8 cellular contexts compared by ENCODE assay signal in genomic region chr3:13282986-13283876, GRCh38.
DNase-seq lines count a peak whose midpoint lies in the region; ATAC-seq and TF ChIP-seq lines count a peak whose summit lies in the region.

No MANE protein-coding gene starts in this region.

- no peak overlapping the region for H3K4me3 ChIP-seq in mucosa of descending colon

- H3K9me3 ChIP-seq in mucosa of descending colon, result no peaks in the 10 kb centered on the region

- no peaks in the 10 kb centered on the region for H3K36me3 ChIP-seq in mucosa of descending colon (ENCODE audit: low read depth)

- intact Hi-C loops in mucosa of descending colon (cut with DNase I, micrococcal nuclease), result no loop called here

- H3K4me1 Mint-ChIP-seq in T-cell (peaks cover 7 to 14% (median 8%) of the 10 kb centered on the region in 3 donors), progenitor cell of endocrine pancreas (ENCODE audit: low read depth) (peaks cover 2% of the 10 kb centered on the region)

- POLR2A ChIA-PET in T-cell (lab: Charles Lee), result interaction anchor here in 1 of 2 donors (0.7 kb wide), 1 partner anchor 74 kb away, joined by 10 read pairs; no protein-coding TSS in a partner anchor

- H3K4me1 ChIP-seq in foreskin keratinocyte (no peaks in the 10 kb centered on the region), mucosa of descending colon (ENCODE audit: low read depth) (no peaks in the 10 kb centered on the region)

- H3K9me3 Mint-ChIP-seq in T-cell, result peaks cover 19 to 24% (median 22%) of the 10 kb centered on the region in 3 donors
- H3K9me3 Mint-ChIP-seq in progenitor cell of endocrine pancreas (ENCODE audit: low read depth), result peaks cover 12% of the 10 kb centered on the region

- no peak overlapping the region for H3K27ac ChIP-seq in foreskin keratinocyte

- H3K27me3 Mint-ChIP-seq in T-cell (peaks cover 51 to 66% of the 10 kb centered on the region in 2 donors), progenitor cell of endocrine pancreas (peaks cover 55% of the 10 kb centered on the region)

- CTCF ChIA-PET in T-cell (lab: Charles Lee), result no interaction called here

- peak; percentile 59 to 65 (median 63) for ATAC-seq in T-cell (replicated peaks in 1 of 4)
- ATAC-seq in foreskin keratinocyte, result peak; percentile 25
- ATAC-seq in mucosa of descending colon, result no peak

- H3K4me3 Mint-ChIP-seq in T-cell, result peak overlapping the region; percentile 62 to 74 (median 71)
- peak overlapping the region; percentile 68 for H3K4me3 Mint-ChIP-seq in progenitor cell of endocrine pancreas (ENCODE audit: low read depth)

- TF ChIP-seq CTCF in foreskin keratinocyte (conservative IDR thresholded peaks at IDR 0.05) (peak; percentile 44), progenitor cell of endocrine pancreas (IDR thresholded peaks at IDR 0.05; ENCODE audit: unreplicated experiment) (peak; percentile 34), mucosa of descending colon (IDR thresholded peaks at IDR 0.05) (no peak)

- H3K27ac Mint-ChIP-seq in T-cell (no peak overlapping the region), progenitor cell of endocrine pancreas (no peak overlapping the region)

- H3K27me3 ChIP-seq in foreskin keratinocyte, result peaks cover 66% of the 10 kb centered on the region

- H3K36me3 Mint-ChIP-seq in T-cell, result peaks cover 12% of the 10 kb centered on the region
- H3K36me3 Mint-ChIP-seq in progenitor cell of endocrine pancreas (ENCODE audit: insufficient read depth), result no peaks in the 10 kb centered on the region

- DNase-seq in activated T-cell treated with anti-CD3 and anti-CD28 coated beads for 48 hours (ENCODE audit: low read depth) (peak; percentile 28), T-cell (no peak), foreskin keratinocyte (no peak), progenitor cell of endocrine pancreas (ENCODE audit: low spot score, unreplicated experiment) (no peak), mucosa of descending colon (no peak), EL (no peak), GM19238 (ENCODE audit: insufficient read length, low spot score) (no peak)
- DNase-seq in activated T-cell treated with anti-CD3 and anti-CD28 coated beads, Interleukin-2, amount 50 U/mL, for 1 hour, result no peak
